17 cellular contexts compared by ENCODE assay signal in genomic region chr20:13856356-13856755, GRCh38.
DNase-seq lines count a peak whose midpoint lies in the region; FAIRE-seq and TF ChIP-seq lines count a peak whose summit lies in the region.
"Had no signal": no experiment of that assay in that cellular context is flagged by ENCODE, and none has a peak within 500 bp of the region (broad histone marks: within the 10 kb centered on the region; RNA-seq: fewer than 3 reads in every experiment).

No MANE protein-coding gene starts in this region.

- intact Hi-C loops in mammary epithelial cell (cut with micrococcal nuclease) (no loop called here), breast epithelium (cut with DNase I; ENCODE audit: low total_unique reads) (no loop called here)

- H4K20me1 ChIP-seq in mammary epithelial cell (ENCODE audit: insufficient read depth, low read length), result no peaks in the 10 kb centered on the region

- no peak overlapping the region for H3K4ac ChIP-seq in mesendoderm (ENCODE audit: low read depth, low read length)

- no peak overlapping the region for H3K18ac ChIP-seq in mesendoderm (ENCODE audit: low read length)

- no peak for FAIRE-seq in GM12892 (lab: Jason Lieb, UNC)
- FAIRE-seq: A204.1, HTR-8/SVneo had no signal

- H3K4me1 ChIP-seq in mammary epithelial cell (ENCODE audit: insufficient read depth, low read length), result no peaks in the 10 kb centered on the region
- H3K4me1 ChIP-seq in breast epithelium, result no peaks in the 10 kb centered on the region
- H3K4me1 ChIP-seq in mesendoderm (ENCODE audit: control insufficient read depth, low read depth, low read length), result no peaks in the 10 kb centered on the region

- no peaks in the 10 kb centered on the region for H3K79me1 ChIP-seq in mesendoderm (ENCODE audit: low read length)

- no peak overlapping the region for H3K56ac ChIP-seq in mesendoderm (ENCODE audit: low read length)

- H2BK120ac ChIP-seq in mesendoderm (ENCODE audit: low read depth, low read length), result no peak overlapping the region

- no peak overlapping the region for H3K9ac ChIP-seq in mammary epithelial cell (ENCODE audit: insufficient read depth, low read length)
- H3K9ac ChIP-seq in mesendoderm (ENCODE audit: low read length), result no peak overlapping the region

- H2AFZ ChIP-seq in mammary epithelial cell (ENCODE audit: low read depth, low read length), result no peak overlapping the region

- no peak overlapping the region for H2BK5ac ChIP-seq in mesendoderm (ENCODE audit: low read length)

- no TSS peak for BruUV-seq in mammary epithelial cell (replicated peaks; lab: Mats Ljungman, UMichigan)

- H3K27ac ChIP-seq in mammary epithelial cell (ENCODE audit: insufficient read depth, low read depth, low read length), result no peak overlapping the region
- H3K27ac ChIP-seq in breast epithelium, result no peak overlapping the region
- no peak overlapping the region for H3K27ac ChIP-seq in epithelial cell of prostate
- no peak overlapping the region for H3K27ac ChIP-seq in mesendoderm (ENCODE audit: low read depth, low read length)
- H3K27ac ChIP-seq in temporal lobe (ENCODE audit: low read depth, low read length), result peak overlapping the region; percentile 75
- H3K27ac ChIP-seq: C4-2B had no signal

- no peak overlapping the region for H3K4me3 ChIP-seq in mammary epithelial cell (replicated peaks in 1 of 3; ENCODE audit: insufficient read depth in 1 of 3, low read depth in 2 of 3, low read length in 3 of 3)
- H3K4me3 ChIP-seq in breast epithelium, result no peak overlapping the region
- no peak overlapping the region for H3K4me3 ChIP-seq in mesendoderm (ENCODE audit: low read length)

- TF ChIP-seq POLR2A in breast epithelium (IDR thresholded peaks at IDR 0.05), result no peak
- no peak for TF ChIP-seq POLR2A in GM12892 (IDR thresholded peaks at IDR 0.05; ENCODE audit: low read depth, low read length)

- 23% methylated on average over 4 of the region's 4 CpGs for WGBS in mammary epithelial cell (ENCODE audit: low coverage, missing lambda C conversion rate)
- WGBS in mesendoderm (ENCODE audit: extremely low coverage, insufficient coverage, low lambda C conversion rate), result no CpG with 5 or more reads among the region's 4 CpGs

- DNase-seq in mammary epithelial cell (peak; percentile 74), breast epithelium (ENCODE audit: low spot score in 2 of 2) (no peak), epithelial cell of prostate (ENCODE audit: low read depth, low spot score) (peak; percentile 22), mesendoderm (peak; percentile 56), SW 1271 (lab: John Stamatoyannopoulos, UW) (no peak), GM12892 (ENCODE audit: insufficient read length) (no peak)
- no peak for DNase-seq in activated CD4-positive, alpha-beta T cell treated with anti-CD3 and anti-CD28 coated beads for 1 hour
- DNase-seq: COR-L47, DMS153, NCI-H1417 treated with DMSO at 0.1 percent for 48 hours, NCI-H2029 treated with DMSO at 0.1 percent for 48 hours, NCI-H446, NCI-H748 treated with DMSO at 0.1 percent for 48 hours had no signal

- H3K4me2 ChIP-seq in mammary epithelial cell (ENCODE audit: insufficient read depth, low read depth, low read length), result no peak overlapping the region
- no peak overlapping the region for H3K4me2 ChIP-seq in mesendoderm (ENCODE audit: low read length)

- TF ChIP-seq CTCF in mammary epithelial cell (conservative IDR thresholded peaks at IDR 0.05 in 1 of 2, IDR thresholded peaks at IDR 0.05 in 1 of 2; ENCODE audit: extremely low read depth in 1 of 2, insufficient read depth in 1 of 2, low read depth in 1 of 2, low read length in 2 of 2) (no peak), breast epithelium (IDR thresholded peaks at IDR 0.05) (no peak)

- H3K9me3 ChIP-seq in mammary epithelial cell (replicated peaks; ENCODE audit: insufficient read depth, low read length) (no peaks in the 10 kb centered on the region), breast epithelium (no peaks in the 10 kb centered on the region)

- no peak overlapping the region for H2BK15ac ChIP-seq in mesendoderm (replicated peaks; ENCODE audit: low read depth)

- no peak overlapping the region for H4K8ac ChIP-seq in mesendoderm (ENCODE audit: low read depth, low read length)

- H3K23ac ChIP-seq in mesendoderm (ENCODE audit: low read length), result no peak overlapping the region

- in situ Hi-C loops in mammary epithelial cell (cut with MboI; ENCODE audit: low sequenced_read_pairs in 2 of 2), result no loop called here

- H4K5ac ChIP-seq in mesendoderm (ENCODE audit: low read length), result no peak overlapping the region

- H3K27me3 ChIP-seq in mammary epithelial cell (ENCODE audit: insufficient read depth, low read length) (no peaks in the 10 kb centered on the region), breast epithelium (no peaks in the 10 kb centered on the region), mesendoderm (ENCODE audit: insufficient read depth, low read length, poor library complexity) (no peaks in the 10 kb centered on the region)

- H3K36me3 ChIP-seq in mammary epithelial cell (ENCODE audit: insufficient read depth, low read length) (no peaks in the 10 kb centered on the region), breast epithelium (no peaks in the 10 kb centered on the region), mesendoderm (ENCODE audit: control insufficient read depth, insufficient read depth, low read length) (no peaks in the 10 kb centered on the region)

- H3K79me2 ChIP-seq in mammary epithelial cell (ENCODE audit: insufficient read depth, low read length) (no peaks in the 10 kb centered on the region), mesendoderm (ENCODE audit: control insufficient read depth, insufficient read depth, low read length) (no peaks in the 10 kb centered on the region)

- dilution Hi-C loops in mammary epithelial cell (cut with HindIII; ENCODE audit: low sequenced_read_pairs), result no loop called here

- CTCF ChIA-PET in mammary epithelial cell (lab: Charles Lee; ENCODE audit: low non-redundant PET), result no interaction called here

- H2AK5ac ChIP-seq in mesendoderm (ENCODE audit: low read length), result no peak overlapping the region

Comparison
In these comparisons a context has a peak if more than half of its experiments do, and no peak if none do; other contexts are left out.
1. DNase-seq: peak in mammary epithelial cell (single experiment), epithelial cell of prostate (single experiment) and mesendoderm (single experiment); none in breast epithelium (0 of 2), SW 1271 (0 of 2), activated CD4-positive, alpha-beta T cell treated with anti-CD3 and anti-CD28 coated beads for 1 hour (single experiment) and GM12892 (single experiment).